In genomic region chr20:38787870-38788269, GRCh38 we compare ENCODE assay signal across 11 cellular contexts. TPM values are rescaled to one million over a fixed set of nuclear protein-coding genes. Genes with fewer than 3 reads are reported as not detected.
"Had no signal": no experiment of that assay in that cellular context is flagged by ENCODE, and none has a peak within 500 bp of the region (broad histone marks: within the 10 kb centered on the region; RNA-seq: fewer than 3 reads in every experiment).

No MANE protein-coding gene starts in this region.

- H3K27ac Mint-ChIP-seq: HFFc6, IgD-negative memory B cell had no signal

- H3K27me3 Mint-ChIP-seq: IgD-negative memory B cell had no signal

- H2AFZ ChIP-seq: GM23248 had no signal

- DNase-seq: GM23248, H7, HFFc6, KBM-7 had no signal

- H3K9me3 Mint-ChIP-seq: IgD-negative memory B cell had no signal

- ATAC-seq: HCT116 had no signal

- H3K4me3 ChIP-seq: GM23248, HAP-1 had no signal

- FAIRE-seq: HTR-8/SVneo had no signal

- H3K27ac ChIP-seq: GM23248, KMS-11 had no signal

- H3K4me2 ChIP-seq: KMS-11 had no signal

- H3K4me1 ChIP-seq: HAP-1 had no signal

- H3K9ac ChIP-seq: GM23248, KMS-11 had no signal

- H3K36me3 ChIP-seq: HAP-1 had no signal

- H3K4me3 Mint-ChIP-seq: HFFc6, IgD-negative memory B cell had no signal

- H3K9me3 ChIP-seq: HAP-1 had no signal

RNA-seq across cellular contexts. Expression of gene PPP1R16B, which starts 17.6 kb away (rescaled TPM):
- total RNA-seq: GM23248, H4, HFFc6, HT-29 had no signal
- polyA plus RNA-seq: GM23248 had no signal
